ENCODE assay signal across 30 cellular contexts in the genomic region with DNA sequence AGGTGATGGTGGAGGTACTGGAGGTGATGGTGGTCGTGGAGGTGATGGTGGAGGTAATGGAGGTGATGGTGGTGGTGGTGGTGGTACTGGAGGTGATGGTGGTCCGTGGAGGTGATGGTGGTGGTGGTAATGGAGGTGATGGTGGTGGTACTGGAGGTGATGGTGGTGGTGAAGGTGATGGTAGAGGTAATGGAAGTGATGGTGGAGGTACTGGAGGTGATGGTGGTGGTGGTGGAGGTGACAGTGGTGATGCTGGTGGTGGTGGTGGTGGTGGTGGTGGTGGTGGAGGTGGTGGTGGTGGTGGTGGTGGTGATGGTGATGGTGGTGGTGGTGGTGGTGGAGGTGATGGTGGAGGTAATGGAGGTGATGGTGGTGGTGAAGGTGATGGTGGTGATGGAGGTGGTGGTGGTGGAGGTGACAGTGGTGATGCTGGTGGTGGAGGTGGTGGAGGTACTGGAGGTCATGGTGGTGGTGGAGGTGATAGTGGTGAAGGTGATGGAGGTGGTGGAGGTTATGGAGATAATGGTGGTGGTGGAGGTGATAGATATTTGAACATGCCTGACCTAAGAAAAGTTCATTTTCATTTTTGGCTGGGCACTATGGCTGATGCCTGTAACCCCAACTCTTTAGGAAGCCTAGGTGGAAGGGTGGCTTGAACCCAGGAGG. TPM values are rescaled to one million over a fixed set of nuclear protein-coding genes. Genes with fewer than 3 reads are reported as not detected.
DNase-seq lines count a peak whose midpoint lies in the region; ATAC-seq and TF ChIP-seq lines count a peak whose summit lies in the region.
"Had no signal": no experiment of that assay in that cellular context is flagged by ENCODE, and none has a peak within 500 bp of the region (broad histone marks: within the 10 kb centered on the region; RNA-seq: fewer than 3 reads in every experiment).

No MANE protein-coding gene starts in this region.

- peaks cover 11% of the 10 kb centered on the region for H3K4me1 Mint-ChIP-seq in activated CD4-positive, alpha-beta T cell treated with anti-CD3 and anti-CD28 coated beads, Interleukin-2, amount 10 ng/mL, durations not matched to agents 24 days and 14 days
- no peaks in the 10 kb centered on the region for H3K4me1 Mint-ChIP-seq in activated CD4-positive, alpha-beta T cell treated with anti-CD3 and anti-CD28 coated beads for 36 hours
- H3K4me1 Mint-ChIP-seq in activated naive CD8-positive, alpha-beta T cell treated with anti-CD3 and anti-CD28 coated beads, Interleukin-2, amount 50 U/mL, for 24 hours = peaks cover 8% of the 10 kb centered on the region

- H3K36me3 Mint-ChIP-seq in activated CD4-positive, alpha-beta T cell treated with anti-CD3 and anti-CD28 coated beads, Interleukin-2, amount 10 ng/mL, durations not matched to agents 24 days and 14 days (ENCODE audit: low read depth) = peaks cover 66% of the 10 kb centered on the region
- peaks cover 68% of the 10 kb centered on the region for H3K36me3 Mint-ChIP-seq in activated CD4-positive, alpha-beta T cell treated with anti-CD3 and anti-CD28 coated beads for 36 hours (ENCODE audit: low read depth)
- H3K36me3 Mint-ChIP-seq in activated naive CD8-positive, alpha-beta T cell treated with anti-CD3 and anti-CD28 coated beads, Interleukin-2, amount 50 U/mL, for 24 hours (ENCODE audit: low read depth) = peaks cover 55% of the 10 kb centered on the region

- H3K9me3 ChIP-seq in HEK293 (ENCODE audit: control insufficient read depth, insufficient read depth, low read depth, low read length) = no peaks in the 10 kb centered on the region
- H3K9me3 ChIP-seq in spleen = no peaks in the 10 kb centered on the region
- no peaks in the 10 kb centered on the region for H3K9me3 ChIP-seq in breast epithelium
- H3K9me3 ChIP-seq: ascending aorta, pancreas, right atrium auricular region, tibial nerve had no signal

- no peak for TF ChIP-seq POLR2A in spleen (IDR thresholded peaks at IDR 0.05)
- no peak for TF ChIP-seq POLR2A in breast epithelium (IDR thresholded peaks at IDR 0.05)

- H3K4me1 ChIP-seq in HEK293 (ENCODE audit: control insufficient read depth, insufficient read depth, low read length) = no peaks in the 10 kb centered on the region
- peaks cover 0 to 11% (median 3%) of the 10 kb centered on the region in 6 donors for H3K4me1 ChIP-seq in spleen
- no peaks in the 10 kb centered on the region for H3K4me1 ChIP-seq in breast epithelium
- H3K4me1 ChIP-seq: ascending aorta, pancreas, right atrium auricular region, tibial nerve had no signal

- H3K27ac Mint-ChIP-seq in activated CD4-positive, alpha-beta T cell treated with anti-CD3 and anti-CD28 coated beads, Interleukin-2, amount 10 ng/mL, durations not matched to agents 24 days and 14 days = peak overlapping the region; percentile 48
- H3K27ac Mint-ChIP-seq in activated CD4-positive, alpha-beta T cell treated with anti-CD3 and anti-CD28 coated beads for 36 hours = no peak overlapping the region
- peak overlapping the region; percentile 80 for H3K27ac Mint-ChIP-seq in activated naive CD8-positive, alpha-beta T cell treated with anti-CD3 and anti-CD28 coated beads, Interleukin-2, amount 50 U/mL, for 24 hours
- H3K27ac Mint-ChIP-seq: activated naive CD8-positive, alpha-beta T cell; T-helper 17 cell had no signal

- no peak for TF ChIP-seq CTCF in HEK293 (tag by site-specific recombination; IDR thresholded peaks at IDR 0.05)
- no peak for TF ChIP-seq CTCF in spleen (IDR thresholded peaks at IDR 0.05 in 8 of 11, conservative IDR thresholded peaks at IDR 0.05 in 3 of 11)
- no peak for TF ChIP-seq CTCF in breast epithelium (IDR thresholded peaks at IDR 0.05)

- H3K36me3 ChIP-seq in HEK293 (ENCODE audit: control insufficient read depth in 2 of 2, insufficient read depth in 1 of 2, low read length in 2 of 2) = peaks cover 15 to 78% of the 10 kb centered on the region in 2 experiments
- H3K36me3 ChIP-seq in spleen = peaks cover 0 to 81% (median 75%) of the 10 kb centered on the region in 6 donors
- H3K36me3 ChIP-seq in breast epithelium = peaks cover 4% of the 10 kb centered on the region

- intact Hi-C loops in activated CD4-positive, alpha-beta T cell treated with anti-CD3 and anti-CD28 coated beads, Interleukin-2, amount 10 ng/mL, durations not matched to agents 24 days and 14 days (cut with micrococcal nuclease) = no loop called here
- intact Hi-C loops in activated CD4-positive, alpha-beta T cell treated with anti-CD3 and anti-CD28 coated beads for 36 hours (cut with DNase I, micrococcal nuclease) = no loop called here
- intact Hi-C loops in spleen (cut with DNase I; ENCODE audit: low total_unique reads) = no loop called here
- intact Hi-C loops in breast epithelium (cut with DNase I; ENCODE audit: low total_unique reads) = no loop called here

- no peak for ATAC-seq in activated CD4-positive, alpha-beta T cell treated with anti-CD3 and anti-CD28 coated beads for 36 hours
- no peak for ATAC-seq in activated naive CD8-positive, alpha-beta T cell treated with anti-CD3 and anti-CD28 coated beads, Interleukin-2, amount 50 U/mL, for 24 hours
- ATAC-seq in HG03469 (IDR thresholded peaks at IDR 0.05; ENCODE audit: unreplicated experiment) = no peak
- ATAC-seq: left cardiac atrium, pancreas, T-helper 17 cell had no signal

- CTCF ChIA-PET in activated CD4-positive, alpha-beta T cell treated with anti-CD3 and anti-CD28 coated beads for 36 hours (lab: Charles Lee) = no interaction called here
- CTCF ChIA-PET in HEK293 (lab: Yijun Ruan, JAX) = interaction anchor here (0.7 kb wide), 2 partner anchors 56 to 419 kb away, joined by 3 read pairs; no protein-coding TSS in a partner anchor

- DNase-seq in activated CD4-positive, alpha-beta T cell treated with anti-CD3 and anti-CD28 coated beads, Interleukin-2, amount 10 ng/mL, durations not matched to agents 24 days and 14 days = no peak
- DNase-seq in activated CD4-positive, alpha-beta T cell treated with anti-CD3 and anti-CD28 coated beads for 36 hours = no peak
- no peak for DNase-seq in activated naive CD8-positive, alpha-beta T cell treated with anti-CD3 and anti-CD28 coated beads, Interleukin-2, amount 50 U/mL, for 24 hours
- DNase-seq in spleen (peak; percentile 8), breast epithelium (ENCODE audit: low spot score in 2 of 2) (no peak), SIG-M5 (lab: John Stamatoyannopoulos, UW) (no peak)
- DNase-seq: 8988T; cortex of kidney; effector memory CD4-positive, alpha-beta T cell; erythroblast; hypothalamus; Karpas-422; left cardiac atrium; NCI-H1417; NCI-H2081; NCI-H524 treated with DMSO at 0.1 percent for 48 hours; OCI-M1; pancreas; stimulated activated CD4-positive, alpha-beta T cell treated with anti-CD3 and anti-CD28 coated beads, Interleukin-2, amount 100 ng/mL, for 24 hours; T-helper 17 cell had no signal

- 78 to 100% (median 88%) methylated on average over 1 to 2 of the region's 2 CpGs for WGBS in spleen, 5 donors

- H3K9me3 Mint-ChIP-seq in activated CD4-positive, alpha-beta T cell treated with anti-CD3 and anti-CD28 coated beads, Interleukin-2, amount 10 ng/mL, durations not matched to agents 24 days and 14 days = peaks cover 4% of the 10 kb centered on the region
- no peaks in the 10 kb centered on the region for H3K9me3 Mint-ChIP-seq in activated CD4-positive, alpha-beta T cell treated with anti-CD3 and anti-CD28 coated beads for 36 hours (ENCODE audit: low read depth)
- H3K9me3 Mint-ChIP-seq in activated naive CD8-positive, alpha-beta T cell treated with anti-CD3 and anti-CD28 coated beads, Interleukin-2, amount 50 U/mL, for 24 hours = no peaks in the 10 kb centered on the region

- no peaks in the 10 kb centered on the region for H3K27me3 Mint-ChIP-seq in activated CD4-positive, alpha-beta T cell treated with anti-CD3 and anti-CD28 coated beads, Interleukin-2, amount 10 ng/mL, durations not matched to agents 24 days and 14 days
- H3K27me3 Mint-ChIP-seq in activated CD4-positive, alpha-beta T cell treated with anti-CD3 and anti-CD28 coated beads for 36 hours = no peaks in the 10 kb centered on the region
- no peaks in the 10 kb centered on the region for H3K27me3 Mint-ChIP-seq in activated naive CD8-positive, alpha-beta T cell treated with anti-CD3 and anti-CD28 coated beads, Interleukin-2, amount 50 U/mL, for 24 hours
- H3K27me3 Mint-ChIP-seq: activated naive CD8-positive, alpha-beta T cell; T-helper 17 cell had no signal

- H3K27ac ChIP-seq in HEK293 (ENCODE audit: extremely low read depth, low read depth, low read length) (no peak overlapping the region), spleen (no peak overlapping the region), breast epithelium (no peak overlapping the region)
- H3K27ac ChIP-seq: ascending aorta, C4-2B, pancreas, right atrium auricular region, SK-N-MC, tibial nerve had no signal

- H3K4me3 Mint-ChIP-seq in activated CD4-positive, alpha-beta T cell treated with anti-CD3 and anti-CD28 coated beads, Interleukin-2, amount 10 ng/mL, durations not matched to agents 24 days and 14 days = no peak overlapping the region
- H3K4me3 Mint-ChIP-seq in activated CD4-positive, alpha-beta T cell treated with anti-CD3 and anti-CD28 coated beads for 36 hours = no peak overlapping the region
- no peak overlapping the region for H3K4me3 Mint-ChIP-seq in activated naive CD8-positive, alpha-beta T cell treated with anti-CD3 and anti-CD28 coated beads, Interleukin-2, amount 50 U/mL, for 24 hours
- H3K4me3 Mint-ChIP-seq: activated naive CD8-positive, alpha-beta T cell; T-helper 17 cell had no signal

- H3K4me3 ChIP-seq in HEK293 (ENCODE audit: low read depth, low read length) = no peak overlapping the region
- no peak overlapping the region for H3K4me3 ChIP-seq in spleen
- no peak overlapping the region for H3K4me3 ChIP-seq in breast epithelium
- H3K4me3 ChIP-seq: ascending aorta, lung, pancreas, right atrium auricular region, SK-N-MC, smooth muscle cell, tibial nerve had no signal

- no peaks in the 10 kb centered on the region for H3K27me3 ChIP-seq in spleen (replicated peaks in 1 of 7)
- no peaks in the 10 kb centered on the region for H3K27me3 ChIP-seq in breast epithelium
- H3K27me3 ChIP-seq: ascending aorta, pancreas, right atrium auricular region, tibial nerve had no signal

- POLR2A ChIA-PET in activated CD4-positive, alpha-beta T cell treated with anti-CD3 and anti-CD28 coated beads for 36 hours (lab: Charles Lee) = no interaction called here
- POLR2A ChIA-PET in HEK293 (lab: Yijun Ruan, JAX) = no interaction called here

TF ChIP-seq in HEK293, 187 proteins besides CTCF, POLR2A, EP300 and RAD21 (continues in another document):
- TF ChIP-seq ZNF214 (tag by site-specific recombination; IDR thresholded peaks at IDR 0.05; ENCODE audit: borderline replicate concordance) = no peak
- no peak for TF ChIP-seq ZNF830 (tag by site-specific recombination; IDR thresholded peaks at IDR 0.05; ENCODE audit: low read depth)
- 0 out of 2 replicates have a peak, but pooled peaks have one; percentile 19 for TF ChIP-seq ZNF76 (tag by site-specific recombination; IDR thresholded peaks at IDR 0.05; ENCODE audit: borderline replicate concordance, low read depth)
- no peak for TF ChIP-seq SP3 (tag by site-specific recombination; IDR thresholded peaks at IDR 0.05)

RNA-seq across cellular contexts. Expression of gene RNF213, which starts 55.0 kb away (rescaled TPM):
- total RNA-seq in activated CD4-positive, alpha-beta T cell treated with anti-CD3 and anti-CD28 coated beads, Interleukin-2, amount 10 ng/mL, durations not matched to agents 24 days and 14 days = 238 and 264 TPM in 2 replicates
- 100 to 1,000 TPM; 334 to 366 TPM for total RNA-seq in activated CD4-positive, alpha-beta T cell treated with anti-CD3 and anti-CD28 coated beads for 36 hours
- total RNA-seq in spleen (100 to 1,000 TPM; 303 to 481 (median 353) TPM), breast epithelium (100 to 1,000 TPM in 2 of 3 donors, 10 to 100 TPM in 1; 96.0 to 111 (median 101) TPM)
- polyA plus RNA-seq in spleen = 10 to 100 TPM; 36.7 to 78.7 (median 57.0) TPM
